Comparison of ENCODE assay signal across 12 cellular contexts in genomic region chr5:83955916-83956315, GRCh38.
DNase-seq lines count a peak whose midpoint lies in the region; ATAC-seq and TF ChIP-seq lines count a peak whose summit lies in the region.
"Had no signal": no experiment of that assay in that cellular context is flagged by ENCODE, and none has a peak within 500 bp of the region (broad histone marks: within the 10 kb centered on the region; RNA-seq: fewer than 3 reads in every experiment).

No MANE protein-coding gene starts in this region.

- H3K27ac Mint-ChIP-seq in natural killer cell: no peak overlapping the region
- H3K27ac Mint-ChIP-seq: brain had no signal

- H3K9me3 Mint-ChIP-seq in natural killer cell: peaks cover 7 to 14% of the 10 kb centered on the region in 2 donors
- H3K9me3 Mint-ChIP-seq: brain had no signal

- H3K4me3 Mint-ChIP-seq in natural killer cell: no peak overlapping the region
- H3K4me3 Mint-ChIP-seq: brain had no signal

- ATAC-seq in GM18505 (IDR thresholded peaks at IDR 0.05; ENCODE audit: unreplicated experiment) (no peak), sciatic nerve (no peak), natural killer cell (no peak)

- no peaks in the 10 kb centered on the region for H3K4me1 Mint-ChIP-seq in natural killer cell

- H3K27me3 Mint-ChIP-seq in natural killer cell (ENCODE audit: low read depth in 2 of 2): no peaks in the 10 kb centered on the region
- H3K27me3 Mint-ChIP-seq: brain had no signal

- intact Hi-C loops in sciatic nerve (cut with DNase I): no loop called here
- intact Hi-C loops in natural killer cell (cut with micrococcal nuclease): no loop called here

- DNase-seq in GDM1 (lab: John Stamatoyannopoulos, UW): peak; percentile 20
- peak; percentile 68 for DNase-seq in NCI-H748 (lab: John Stamatoyannopoulos, UW; ENCODE audit: unreplicated experiment)
- peak; percentile 22 for DNase-seq in dedifferentiated amniotic fluid mesenchymal stem cell (ENCODE audit: extremely low spot score)
- peak; percentile 50 for DNase-seq in non-pigmented ciliary epithelial cell (ENCODE audit: low read depth)
- DNase-seq in activated CD8-positive, alpha-beta memory T cell treated with anti-CD3 and anti-CD28 coated beads for 24 hours: no peak
- DNase-seq in sciatic nerve (ENCODE audit: low spot score): no peak
- DNase-seq in natural killer cell: no peak
- DNase-seq: NCI-H1105 treated with DMSO at 0.1 percent for 48 hours, retina, uterus had no signal

- peaks cover 5% of the 10 kb centered on the region for H3K36me3 Mint-ChIP-seq in natural killer cell
- H3K36me3 Mint-ChIP-seq: brain had no signal

- no peak for TF ChIP-seq CTCF in natural killer cell (IDR thresholded peaks at IDR 0.05)

- no peak for TF ChIP-seq POLR2A in GM18505 (IDR thresholded peaks at IDR 0.05; ENCODE audit: borderline replicate concordance, extremely low read depth, insufficient read depth, insufficient read length)

Comparison
In these comparisons a context has a peak if more than half of its experiments do, and no peak if none do; other contexts are left out.
1. DNase-seq: peak in GDM1 (single experiment), NCI-H748 (single experiment), dedifferentiated amniotic fluid mesenchymal stem cell (single experiment) and non-pigmented ciliary epithelial cell (single experiment); none in activated CD8-positive, alpha-beta memory T cell treated with anti-CD3 and anti-CD28 coated beads for 24 hours (single experiment), sciatic nerve (single experiment) and natural killer cell (single experiment).